13 cellular contexts compared by ENCODE assay signal in the genomic region with DNA sequence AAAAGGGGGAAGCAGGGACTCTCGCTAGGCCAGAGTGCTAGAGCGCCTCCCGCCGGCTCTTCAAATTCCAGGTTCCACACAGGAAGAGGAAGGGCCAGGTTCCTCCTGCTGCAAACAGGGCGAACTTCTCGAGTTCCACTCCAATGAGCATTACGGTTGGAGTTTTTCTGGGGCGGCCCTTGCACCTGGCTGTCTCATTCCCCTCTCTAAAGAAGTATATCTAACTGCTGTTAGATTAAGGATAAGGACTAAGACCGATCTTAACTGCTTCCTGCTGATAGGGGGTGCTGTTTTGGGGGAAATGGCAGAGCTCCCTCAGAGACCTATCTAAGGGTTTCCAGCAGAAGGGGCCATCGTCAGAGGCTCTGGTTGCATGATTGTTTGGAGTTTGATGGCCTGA.
"Had no signal": no experiment of that assay in that cellular context is flagged by ENCODE, and none has a peak within 500 bp of the region (broad histone marks: within the 10 kb centered on the region; RNA-seq: fewer than 3 reads in every experiment).

No MANE protein-coding gene starts in this region.

- DNase-seq: activated CD4-positive, alpha-beta T cell treated with anti-CD3 and anti-CD28 coated beads, Interleukin-2, amount 50 U/mL, for 1 hour; activated naive CD4-positive, alpha-beta T cell treated with anti-CD3 and anti-CD28 coated beads, Interleukin-2, amount 50 U/mL, for 16 hours; adrenal gland; caudate nucleus; colonic mucosa; gastrocnemius medialis; left cardiac atrium; lower lobe of right lung; naive B cell; psoas muscle; stimulated activated naive CD4-positive, alpha-beta T cell had no signal

- H3K27me3 ChIP-seq: adrenal gland, colonic mucosa, gastrocnemius medialis had no signal

- H3K4me1 ChIP-seq: adrenal gland, colonic mucosa, gastrocnemius medialis, lower lobe of right lung, psoas muscle had no signal

- H3K27ac ChIP-seq: adrenal gland, colonic mucosa, gastrocnemius medialis, lower lobe of right lung, psoas muscle had no signal

- H3K4me3 ChIP-seq: adrenal gland, colonic mucosa, gastrocnemius medialis, lower lobe of right lung, psoas muscle had no signal

- H3K27ac Mint-ChIP-seq: type B pancreatic cell had no signal

- H3K9me3 Mint-ChIP-seq: type B pancreatic cell had no signal

- ATAC-seq: gastrocnemius medialis, left cardiac atrium, lower lobe of right lung, psoas muscle, sciatic nerve had no signal

- H3K36me3 ChIP-seq: adrenal gland, colonic mucosa, lower lobe of right lung had no signal

- H3K4me3 Mint-ChIP-seq: naive B cell, type B pancreatic cell had no signal

- H3K9me3 ChIP-seq: colonic mucosa, psoas muscle had no signal

- H3K36me3 Mint-ChIP-seq: type B pancreatic cell had no signal

- H3K27me3 Mint-ChIP-seq: naive B cell, type B pancreatic cell had no signal
